10 cellular contexts compared by ENCODE assay signal in the genomic region with DNA sequence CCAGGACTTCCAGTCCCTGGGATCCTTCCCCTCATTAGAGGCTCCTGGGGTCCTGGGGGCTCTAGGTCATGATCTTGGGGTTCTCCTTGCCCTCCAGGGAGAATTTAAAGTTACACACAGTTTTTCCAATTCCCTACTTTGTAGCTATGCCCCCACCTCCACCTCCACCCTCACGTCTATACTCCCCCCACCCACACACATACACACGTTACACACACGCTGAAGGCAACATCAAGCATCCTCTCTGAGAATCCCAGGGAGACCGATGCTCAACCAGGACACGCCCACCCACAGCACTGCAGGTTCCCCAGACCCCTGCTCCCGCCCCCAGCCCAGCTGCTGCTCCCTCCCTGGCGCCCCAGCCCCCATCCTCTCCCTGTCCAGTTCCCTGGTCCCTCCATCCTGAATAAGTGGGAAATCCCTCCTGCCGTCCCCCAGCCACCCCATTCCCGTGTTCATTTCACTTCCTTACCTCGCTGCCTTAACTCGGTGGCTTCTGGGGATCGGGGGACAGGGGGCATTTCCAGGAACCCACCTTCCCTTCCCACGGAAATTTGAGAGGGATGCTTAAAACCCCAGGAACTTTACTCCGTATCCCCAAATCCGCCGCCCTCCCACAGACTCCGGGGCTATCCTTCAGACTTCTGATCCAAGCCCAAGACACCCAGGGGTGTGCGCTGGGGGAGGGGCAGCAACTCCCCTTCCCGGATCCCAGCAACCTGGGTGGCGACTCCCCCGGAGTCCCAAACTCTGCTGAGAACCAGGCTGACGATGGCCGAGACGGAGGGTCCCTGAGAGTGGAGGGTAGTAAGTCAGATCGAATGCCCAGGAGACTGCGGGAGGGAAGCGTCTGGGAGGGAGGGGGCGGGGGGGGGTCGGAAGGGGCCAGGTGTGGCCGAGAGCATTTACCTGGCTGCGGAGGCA. TPM values are rescaled to one million over a fixed set of nuclear protein-coding genes. Genes with fewer than 3 reads are reported as not detected.
DNase-seq lines count a peak whose midpoint lies in the region; ATAC-seq, FAIRE-seq and TF ChIP-seq lines count a peak whose summit lies in the region.
"Had no signal": no experiment of that assay in that cellular context is flagged by ENCODE, and none has a peak within 500 bp of the region (broad histone marks: within the 10 kb centered on the region; RNA-seq: fewer than 3 reads in every experiment).

No MANE protein-coding gene starts in this region.

- no peaks in the 10 kb centered on the region for H3K79me2 ChIP-seq in astrocyte (ENCODE audit: insufficient read depth, low read length)

- no peaks in the 10 kb centered on the region for H3K27me3 ChIP-seq in astrocyte (ENCODE audit: insufficient read depth, low read length)
- peaks cover 55% of the 10 kb centered on the region for H3K27me3 ChIP-seq in iPS-20b (ENCODE audit: insufficient read depth, low read length)
- peaks cover 23 to 26% of the 10 kb centered on the region in 2 donors for H3K27me3 ChIP-seq in stomach smooth muscle (ENCODE audit: control insufficient read depth in 1 of 2, insufficient read depth in 2 of 2, low read length in 2 of 2)

- H3K27me3 Mint-ChIP-seq in astrocyte (ENCODE audit: low read depth, unreplicated experiment) = peaks cover 17% of the 10 kb centered on the region

- peak overlapping the region; percentile 91 for H3K4me2 ChIP-seq in astrocyte (ENCODE audit: low read length)

- no peak overlapping the region for H3K27ac Mint-ChIP-seq in astrocyte (ENCODE audit: unreplicated experiment)

- H3K9me3 Mint-ChIP-seq in astrocyte (ENCODE audit: unreplicated experiment) = no peaks in the 10 kb centered on the region

- peak overlapping the region; percentile 74 for H2AFZ ChIP-seq in astrocyte (ENCODE audit: low read depth, low read length)

- no peaks in the 10 kb centered on the region for H4K20me1 ChIP-seq in astrocyte (ENCODE audit: insufficient read depth, low read length)

- H3K4me1 ChIP-seq in astrocyte (ENCODE audit: insufficient read depth, low read length) (peaks cover 48% of the 10 kb centered on the region), iPS-20b (ENCODE audit: insufficient read depth, low read length) (peaks cover 8% of the 10 kb centered on the region; the same call in 1 of the 2 replicates), stomach smooth muscle (ENCODE audit: control insufficient read depth, insufficient read depth, low read length) (peaks cover 23% of the 10 kb centered on the region)

- ATAC-seq in GM18861 (IDR thresholded peaks at IDR 0.05; ENCODE audit: unreplicated experiment) = no peak

- no peak for FAIRE-seq in astrocyte (lab: Jason Lieb, UNC)

- H3K9me3 ChIP-seq in astrocyte (ENCODE audit: insufficient read depth, low read depth, low read length) (no peaks in the 10 kb centered on the region), iPS-20b (ENCODE audit: insufficient read depth, low read depth, low read length) (no peaks in the 10 kb centered on the region), stomach smooth muscle (ENCODE audit: control insufficient read depth in 2 of 2, low read length in 2 of 2) (no peaks in the 10 kb centered on the region)

- DNase-seq in NCI-H748 (lab: John Stamatoyannopoulos, UW; ENCODE audit: unreplicated experiment) (peak; percentile 48), NCI-H748 treated with DMSO at 0.1 percent for 48 hours (lab: John Stamatoyannopoulos, UW) (no peak), astrocyte (ENCODE audit: low read depth) (no peak), DMS79 (lab: John Stamatoyannopoulos, UW) (no peak), GM19240 (ENCODE audit: insufficient read length, low spot score) (no peak)
- DNase-seq: NCI-H1417 treated with DMSO at 0.1 percent for 48 hours had no signal

- peaks cover 34% of the 10 kb centered on the region for H3K4me1 Mint-ChIP-seq in astrocyte (ENCODE audit: low read depth, unreplicated experiment)

- peak overlapping the region; percentile 87 for H3K4me3 Mint-ChIP-seq in astrocyte (ENCODE audit: unreplicated experiment)

- H3K36me3 Mint-ChIP-seq in astrocyte (ENCODE audit: low read depth, unreplicated experiment) = peaks cover 2% of the 10 kb centered on the region

- H3K27ac ChIP-seq in astrocyte (ENCODE audit: low read depth, low read length) = no peak overlapping the region
- no peak overlapping the region for H3K27ac ChIP-seq in iPS-20b (ENCODE audit: low read length)
- H3K27ac ChIP-seq in stomach smooth muscle (ENCODE audit: low read length) = no peak overlapping the region

- H3K36me3 ChIP-seq in astrocyte (ENCODE audit: insufficient read depth, low read length) = no peaks in the 10 kb centered on the region
- no peaks in the 10 kb centered on the region for H3K36me3 ChIP-seq in iPS-20b (ENCODE audit: insufficient read depth, low read depth, low read length)
- no peaks in the 10 kb centered on the region for H3K36me3 ChIP-seq in stomach smooth muscle (ENCODE audit: control insufficient read depth in 2 of 2, insufficient read depth in 2 of 2, low read length in 2 of 2)

- H3K9ac ChIP-seq in astrocyte (ENCODE audit: low read length) (peak overlapping the region; percentile 73), iPS-20b (ENCODE audit: low read depth, low read length) (no peak overlapping the region), stomach smooth muscle (ENCODE audit: low read length in 2 of 2) (peak overlapping the region in 1 of 2 donors; percentile 28)

- no peak for TF ChIP-seq CTCF in astrocyte (IDR thresholded peaks at IDR 0.05; ENCODE audit: insufficient read depth, low read depth, low read length)

- peak overlapping the region; percentile 60 for H3K4me3 ChIP-seq in astrocyte (ENCODE audit: insufficient read depth, low read depth, low read length)
- peak overlapping the region; percentile 72 for H3K4me3 ChIP-seq in iPS-20b (ENCODE audit: low read length)
- H3K4me3 ChIP-seq in stomach smooth muscle (ENCODE audit: low read length in 2 of 2) = peak overlapping the region; percentile 46 to 73

RNA-seq across cellular contexts. Expression of gene TNS1, which starts 6.7 kb away (rescaled TPM):
- 219 and 264 TPM in 2 replicates for total RNA-seq in astrocyte

RNA-seq across cellular contexts. Expression of gene RUFY4, which starts 59.6 kb away (rescaled TPM):
- not detected in 2 replicates for total RNA-seq in astrocyte
- total RNA-seq: renal cortical epithelial cell had no signal
